ENCODE assay signal across 2 cellular contexts in the genomic region with DNA sequence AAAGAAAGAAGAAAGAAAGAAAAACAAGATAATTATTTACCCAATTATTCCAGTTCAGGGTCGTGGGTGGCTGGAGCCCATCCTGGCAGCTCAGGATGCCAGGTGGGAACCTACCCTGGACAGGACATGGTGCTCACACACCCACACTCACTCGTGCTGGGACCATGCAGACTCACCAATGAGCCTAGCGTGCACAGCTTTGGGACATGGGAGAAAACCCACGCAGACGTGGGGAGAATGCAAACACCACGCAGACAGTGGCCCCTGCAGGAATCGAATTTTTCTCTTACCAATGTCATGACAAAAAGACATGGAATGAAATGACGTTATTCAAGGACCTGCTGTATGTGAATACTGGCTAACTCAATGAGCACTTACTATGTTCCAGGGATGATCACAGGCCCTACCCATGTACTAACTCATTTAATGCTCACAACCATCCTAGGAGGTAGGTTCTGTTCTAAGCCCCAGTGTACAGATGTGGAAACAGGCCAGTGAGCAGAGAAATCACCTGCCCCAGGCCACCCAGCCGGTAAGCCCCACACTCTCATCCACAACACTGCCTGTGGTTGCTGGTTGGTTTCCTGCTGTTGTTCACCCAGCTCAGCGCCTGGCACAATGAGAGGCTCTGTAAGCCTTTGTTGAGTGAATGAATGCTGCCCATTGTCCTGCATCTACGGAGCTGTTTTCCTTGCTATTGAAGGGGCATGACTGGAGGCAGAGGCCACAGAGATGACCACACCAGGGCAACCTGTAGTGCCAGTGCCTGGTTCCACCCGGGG.
TF ChIP-seq lines count a peak whose summit lies in the region.

No MANE protein-coding gene starts in this region.

TF ChIP-seq in IMR-90, 13 proteins besides CTCF, POLR2A, EP300 and RAD21:
- TF ChIP-seq ELK1 (IDR thresholded peaks at IDR 0.05; ENCODE audit: borderline replicate concordance, low read depth, low read length) (no peak), FOS (IDR thresholded peaks at IDR 0.05; ENCODE audit: low read depth, low read length) (no peak)

TF ChIP-seq in SK-N-SH, 30 proteins besides CTCF, POLR2A, EP300 and RAD21:
- TF ChIP-seq YY1 (IDR thresholded peaks at IDR 0.05; ENCODE audit: low read depth) (no peak), NRF1 (IDR thresholded peaks at IDR 0.05; ENCODE audit: low read depth, low read length) (no peak), RXRA (IDR thresholded peaks at IDR 0.05; ENCODE audit: borderline replicate concordance, low read depth) (no peak), FOSL2 (IDR thresholded peaks at IDR 0.05; ENCODE audit: borderline replicate concordance, low read depth) (no peak)
